In genomic region chr1:231628207-231628876, GRCh38 we compare ENCODE assay signal across 9 cellular contexts. TPM values are rescaled to one million over a fixed set of nuclear protein-coding genes. Genes with fewer than 3 reads are reported as not detected.
DNase-seq lines count a peak whose midpoint lies in the region; ATAC-seq and TF ChIP-seq lines count a peak whose summit lies in the region.
"Had no signal": no experiment of that assay in that cellular context is flagged by ENCODE, and none has a peak within 500 bp of the region (broad histone marks: within the 10 kb centered on the region; RNA-seq: fewer than 3 reads in every experiment).

No MANE protein-coding gene starts in this region.

- H3K79me2 ChIP-seq in MM.1S (ENCODE audit: low read length), result no peaks in the 10 kb centered on the region

- no peak overlapping the region for H3K4me3 Mint-ChIP-seq in memory B cell

- no peaks in the 10 kb centered on the region for H3K4me1 ChIP-seq in right cardiac atrium (ENCODE audit: control insufficient read depth, insufficient read depth, low read length)
- H3K4me1 ChIP-seq in uterus, result peaks cover 0 to 9% of the 10 kb centered on the region in 2 donors
- peaks cover 8% of the 10 kb centered on the region for H3K4me1 ChIP-seq in MM.1S (ENCODE audit: low read length)

- H3K36me3 ChIP-seq in uterus (no peaks in the 10 kb centered on the region), MM.1S (replicated peaks; ENCODE audit: insufficient read depth, low read length) (no peaks in the 10 kb centered on the region)

- DNase-seq in right cardiac atrium, result no peak
- no peak for DNase-seq in left cardiac atrium
- peak; percentile 41 for DNase-seq in activated T-cell treated with anti-CD3 and anti-CD28 coated beads for 48 hours (ENCODE audit: low read depth)
- no peak for DNase-seq in memory B cell (ENCODE audit: low spot score in 2 of 2)
- DNase-seq in uterus, result no peak
- DNase-seq in GM19238 (ENCODE audit: insufficient read length, low spot score), result no peak
- DNase-seq in MM.1S, result no peak
- DNase-seq in NCI-H526 (lab: John Stamatoyannopoulos, UW), result no peak

- no peaks in the 10 kb centered on the region for H4K20me1 ChIP-seq in MM.1S (ENCODE audit: insufficient read depth, low read length)

- H3K4me3 ChIP-seq in right cardiac atrium (ENCODE audit: low read length), result no peak overlapping the region
- no peak overlapping the region for H3K4me3 ChIP-seq in uterus
- H3K4me3 ChIP-seq in MM.1S (ENCODE audit: low read length), result no peak overlapping the region

- no peak for ATAC-seq in right cardiac atrium
- ATAC-seq in left cardiac atrium, result no peak
- no peak for ATAC-seq in memory B cell (ENCODE audit: low read depth)

- peak overlapping the region; percentile 54 for H3K27ac Mint-ChIP-seq in memory B cell

- peaks cover 4% of the 10 kb centered on the region for H3K27me3 Mint-ChIP-seq in memory B cell

- H3F3A ChIP-seq in MM.1S (ENCODE audit: insufficient read depth, low read length), result peaks cover 18% of the 10 kb centered on the region

- 66% methylated on average over 5 of the region's 5 CpGs for WGBS in right cardiac atrium

- TF ChIP-seq POLR2A in uterus (IDR thresholded peaks at IDR 0.05), result no peak

- H3K4me1 Mint-ChIP-seq in memory B cell, result peaks cover 14% of the 10 kb centered on the region

- H3K27ac ChIP-seq in right cardiac atrium (ENCODE audit: low read length) (peak overlapping the region; percentile 13), uterus (peak overlapping the region; percentile 9 to 87), MM.1S (ENCODE audit: low read length) (no peak overlapping the region)
- H3K27ac ChIP-seq: SJSA1 had no signal

- no peaks in the 10 kb centered on the region for H3K36me3 Mint-ChIP-seq in memory B cell

- no peak overlapping the region for H3K9ac ChIP-seq in MM.1S (ENCODE audit: low read length)

- H2AFZ ChIP-seq in MM.1S (ENCODE audit: low read length), result no peak overlapping the region

- TF ChIP-seq CTCF in uterus (IDR thresholded peaks at IDR 0.05) (no peak), MM.1S (IDR thresholded peaks at IDR 0.05; ENCODE audit: low read length) (no peak)

- H3K9me3 Mint-ChIP-seq in memory B cell, result no peaks in the 10 kb centered on the region

- no peaks in the 10 kb centered on the region for H3K9me2 ChIP-seq in MM.1S (replicated peaks; ENCODE audit: insufficient read depth, low read length)

- H3K9me3 ChIP-seq in right cardiac atrium (ENCODE audit: control insufficient read depth, low read length) (no peaks in the 10 kb centered on the region), uterus (no peaks in the 10 kb centered on the region), MM.1S (replicated peaks; ENCODE audit: insufficient read depth, low read length) (no peaks in the 10 kb centered on the region)
- H3K9me3 ChIP-seq: SJSA1 had no signal

- H3K4me2 ChIP-seq in MM.1S (ENCODE audit: low read depth, low read length), result no peak overlapping the region

- H3K27me3 ChIP-seq in right cardiac atrium (ENCODE audit: control insufficient read depth, insufficient read depth) (no peaks in the 10 kb centered on the region), uterus (no peaks in the 10 kb centered on the region), MM.1S (replicated peaks; ENCODE audit: insufficient read depth, low read length) (no peaks in the 10 kb centered on the region)
- H3K27me3 ChIP-seq: SJSA1 had no signal

- intact Hi-C loops in right cardiac atrium (cut with DNase I), result no loop called here
- intact Hi-C loops in left cardiac atrium (cut with DNase I), result loop anchor here in 1 of 2 donors (10.0 kb wide), 1 partner anchor 176 kb away; no protein-coding TSS in a partner anchor
- intact Hi-C loops in uterus (cut with DNase I; ENCODE audit: low total_unique reads), result no loop called here

RNA-seq across cellular contexts. Expression of gene DISC1, which starts 1.8 kb away (rescaled TPM):
- total RNA-seq in right cardiac atrium (1 to 10 TPM; 4.5 to 7.4 (median 5.2) TPM), left cardiac atrium (1 to 10 TPM; 5.0 to 5.4 TPM), uterus (10 to 100 TPM in 3 of 4 donors, 1 to 10 TPM in 1; 7.1 to 33.4 (median 14.9) TPM)
- 2.3 TPM for polyA plus RNA-seq in right cardiac atrium
